1 cellular context compared by ENCODE assay signal in genomic region chr13:79187917-79188699, GRCh38.
TF ChIP-seq lines count a peak whose summit lies in the region.

No MANE protein-coding gene starts in this region.

TF ChIP-seq in GM12878, 131 proteins besides CTCF, POLR2A, EP300 and RAD21 (continued from another document):
- TF ChIP-seq, protein P1, sequence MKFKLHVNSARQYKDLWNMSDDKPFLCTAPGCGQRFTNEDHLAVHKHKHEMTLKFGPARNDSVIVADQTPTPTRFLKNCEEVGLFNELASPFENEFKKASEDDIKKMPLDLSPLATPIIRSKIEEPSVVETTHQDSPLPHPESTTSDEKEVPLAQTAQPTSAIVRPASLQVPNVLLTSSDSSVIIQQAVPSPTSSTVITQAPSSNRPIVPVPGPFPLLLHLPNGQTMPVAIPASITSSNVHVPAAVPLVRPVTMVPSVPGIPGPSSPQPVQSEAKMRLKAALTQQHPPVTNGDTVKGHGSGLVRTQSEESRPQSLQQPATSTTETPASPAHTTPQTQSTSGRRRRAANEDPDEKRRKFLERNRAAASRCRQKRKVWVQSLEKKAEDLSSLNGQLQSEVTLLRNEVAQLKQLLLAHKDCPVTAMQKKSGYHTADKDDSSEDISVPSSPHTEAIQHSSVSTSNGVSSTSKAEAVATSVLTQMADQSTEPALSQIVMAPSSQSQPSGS (IDR thresholded peaks at IDR 0.05; ENCODE audit: low read length), result no peak
- TF ChIP-seq HDAC2 (IDR thresholded peaks at IDR 0.05) (no peak), SUPT20H (IDR thresholded peaks at IDR 0.05; ENCODE audit: borderline replicate concordance, control insufficient read depth, low read depth, low read length) (no peak)
- TF ChIP-seq, protein P2, sequence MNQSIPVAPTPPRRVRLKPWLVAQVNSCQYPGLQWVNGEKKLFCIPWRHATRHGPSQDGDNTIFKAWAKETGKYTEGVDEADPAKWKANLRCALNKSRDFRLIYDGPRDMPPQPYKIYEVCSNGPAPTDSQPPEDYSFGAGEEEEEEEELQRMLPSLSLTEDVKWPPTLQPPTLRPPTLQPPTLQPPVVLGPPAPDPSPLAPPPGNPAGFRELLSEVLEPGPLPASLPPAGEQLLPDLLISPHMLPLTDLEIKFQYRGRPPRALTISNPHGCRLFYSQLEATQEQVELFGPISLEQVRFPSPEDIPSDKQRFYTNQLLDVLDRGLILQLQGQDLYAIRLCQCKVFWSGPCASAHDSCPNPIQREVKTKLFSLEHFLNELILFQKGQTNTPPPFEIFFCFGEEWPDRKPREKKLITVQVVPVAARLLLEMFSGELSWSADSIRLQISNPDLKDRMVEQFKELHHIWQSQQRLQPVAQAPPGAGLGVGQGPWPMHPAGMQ (IDR thresholded peaks at IDR 0.05; ENCODE audit: borderline replicate concordance), result no peak
